Comparison of ENCODE assay signal across 8 cellular contexts in the genomic region with DNA sequence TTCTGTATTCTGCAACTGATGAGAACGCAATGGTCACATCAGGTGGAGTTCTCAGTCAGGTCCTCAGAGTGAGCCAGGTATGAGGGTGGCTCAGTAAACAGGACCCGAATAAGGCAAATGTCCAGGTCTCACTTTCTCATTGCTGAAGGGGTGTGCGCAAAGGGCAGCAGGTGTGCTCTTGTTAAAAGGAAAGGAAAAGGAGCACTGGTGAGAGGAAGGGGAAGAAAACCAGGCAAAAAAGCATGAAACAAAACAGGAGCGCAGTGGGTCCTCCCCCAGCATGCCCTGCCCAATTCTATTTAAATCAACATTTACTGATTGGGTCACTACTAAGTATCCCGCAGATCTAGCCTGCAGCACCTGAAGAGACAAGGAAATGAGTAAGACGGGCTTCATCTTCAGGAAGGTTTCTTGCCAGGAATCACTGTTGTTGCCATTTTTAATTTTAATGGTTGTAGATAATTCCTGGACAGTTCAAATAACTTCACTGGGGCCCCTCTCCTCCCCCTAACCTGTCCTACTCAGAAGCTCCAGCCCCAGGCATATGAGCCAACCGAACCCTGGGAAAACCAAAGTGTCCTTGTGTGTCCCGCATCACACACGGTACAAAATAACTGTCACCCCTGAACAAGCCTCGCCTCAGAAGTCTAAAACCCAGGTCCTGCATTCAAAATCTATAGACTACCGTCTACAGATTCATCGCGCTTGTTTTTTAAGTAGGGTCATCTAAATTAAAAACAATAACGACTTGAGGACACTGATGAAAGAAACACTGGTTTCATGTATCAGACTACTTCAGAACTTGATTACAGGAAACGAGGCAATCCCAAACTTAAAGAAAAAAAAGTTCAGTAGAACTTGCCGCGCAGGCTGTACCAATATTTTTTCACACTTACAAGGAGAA. TPM values are rescaled to one million over a fixed set of nuclear protein-coding genes. Genes with fewer than 3 reads are reported as not detected.
DNase-seq lines count a peak whose midpoint lies in the region; ATAC-seq, FAIRE-seq and TF ChIP-seq lines count a peak whose summit lies in the region.

No MANE protein-coding gene starts in this region.

- peaks cover 8 to 10% of the 10 kb centered on the region in 2 donors for H3K4me1 ChIP-seq in lung (ENCODE audit: control insufficient read depth in 2 of 2, insufficient read depth in 2 of 2, low read length in 2 of 2)

- no peaks in the 10 kb centered on the region for H3K27me3 ChIP-seq in lung (ENCODE audit: control insufficient read depth, insufficient read depth)

- CTCF ChIA-PET in AG04449 (lab: Yijun Ruan, JAX): no interaction called here

- H3K4me1 Mint-ChIP-seq in brain: peaks cover 20% of the 10 kb centered on the region

- H3K36me3 Mint-ChIP-seq in brain: no peaks in the 10 kb centered on the region

- no peak for FAIRE-seq in urothelium cell line (lab: Jason Lieb, UNC)

- H3K4me3 ChIP-seq in AG04449 (ENCODE audit: low read depth, low read length) (peak overlapping the region; percentile 91), lung (peak overlapping the region; percentile 65)

- no peaks in the 10 kb centered on the region for H3K9me3 Mint-ChIP-seq in brain

- no peak for TF ChIP-seq CTCF in AG04449 (IDR thresholded peaks at IDR 0.05; ENCODE audit: insufficient read depth, low read length, missing control alignments)
- no peak for TF ChIP-seq CTCF in brain (conservative IDR thresholded peaks at IDR 0.05)
- no peak for TF ChIP-seq CTCF in lung (IDR thresholded peaks at IDR 0.05; ENCODE audit: control extremely low read depth, extremely low read depth)

- ATAC-seq in GM18870 (IDR thresholded peaks at IDR 0.05; ENCODE audit: unreplicated experiment) (peak; percentile 29), lung (ENCODE audit: insufficient read depth, low FRiP score) (no peak), HG03175 (IDR thresholded peaks at IDR 0.05; ENCODE audit: unreplicated experiment) (no peak)

- peak overlapping the region; percentile 91 to 92 for H3K27ac ChIP-seq in lung (ENCODE audit: low read depth in 1 of 2, low read length in 1 of 2)

- WGBS in lung, 2 donors: 14 to 17% methylated on average over 17 of the region's 17 CpGs

- peak overlapping the region; percentile 84 to 94 (median 86) for H3K4me3 Mint-ChIP-seq in brain

- H3K27me3 Mint-ChIP-seq in brain: peaks cover 27% of the 10 kb centered on the region

- peak overlapping the region in 3 of 5 experiments; percentile 49 to 70 (median 55) for H3K27ac Mint-ChIP-seq in brain

- POLR2A ChIA-PET in AG04449 (lab: Yijun Ruan, JAX): no interaction called here

- DNase-seq in AG04449 (ENCODE audit: low read depth, low spot score): no peak
- DNase-seq in M059J (ENCODE audit: low read depth): peak; percentile 88
- DNase-seq in lung (ENCODE audit: low spot score): no peak
- DNase-seq in urothelium cell line (ENCODE audit: low spot score): peak; percentile 12
- no peak for DNase-seq in hippocampal formation (lab: John Stamatoyannopoulos, UW)

- H3K9me3 ChIP-seq in lung (ENCODE audit: control insufficient read depth in 2 of 2, insufficient read depth in 1 of 2, low read length in 1 of 2): no peaks in the 10 kb centered on the region

- H3K36me3 ChIP-seq in lung (ENCODE audit: control insufficient read depth in 2 of 2, insufficient read depth in 2 of 2, low read length in 2 of 2): no peaks in the 10 kb centered on the region

RNA-seq across cellular contexts. Expression of a gene that starts 1.0 kb away (rescaled TPM):
- 26.4 and 32.3 TPM in 2 replicates for total RNA-seq in M059J (2014; rRNA removed; shearing (Covaris generic))
- polyA plus RNA-seq in brain (ENCODE audit: insufficient read depth, low read depth, low replicate concordance) (1.3 TPM), lung (1 to 10 TPM; 2.3 to 4.5 TPM)
- 10 to 100 TPM; 12.9 to 27.4 TPM for total RNA-seq in lung

Comparison
In these comparisons a context has a peak if more than half of its experiments do, and no peak if none do; other contexts are left out.
1. DNase-seq: peak in M059J (single experiment) and urothelium cell line (single experiment); none in AG04449 (single experiment), lung (single experiment) and hippocampal formation (0 of 2).